8 cellular contexts compared by ENCODE assay signal in genomic region chr11:4610258-4610935, GRCh38. TPM values are rescaled to one million over a fixed set of nuclear protein-coding genes. Genes with fewer than 3 reads are reported as not detected.
DNase-seq lines count a peak whose midpoint lies in the region; ATAC-seq and FAIRE-seq lines count a peak whose summit lies in the region.
"Had no signal": no experiment of that assay in that cellular context is flagged by ENCODE, and none has a peak within 500 bp of the region (broad histone marks: within the 10 kb centered on the region; RNA-seq: fewer than 3 reads in every experiment).

No MANE protein-coding gene starts in this region.

- peaks cover 0 to 3% of the 10 kb centered on the region in 2 donors for H3K27me3 Mint-ChIP-seq in T-cell
- peaks cover 4 to 16% (median 14%) of the 10 kb centered on the region in 3 donors for H3K27me3 Mint-ChIP-seq in naive B cell

- POLR2A ChIA-PET in T-cell (lab: Charles Lee): no interaction called here

- H3K9me3 Mint-ChIP-seq in T-cell (peaks cover 0 to 7% (median 0%) of the 10 kb centered on the region in 3 donors), naive B cell (peaks cover 0 to 2% (median 0%) of the 10 kb centered on the region in 7 donors)

- ATAC-seq in T-cell (replicated peaks in 1 of 4) (no peak), naive B cell (ENCODE audit: low read depth in 2 of 2) (no peak), GM21529 (IDR thresholded peaks at IDR 0.05; ENCODE audit: unreplicated experiment) (no peak)

- H3K36me3 Mint-ChIP-seq in T-cell: no peaks in the 10 kb centered on the region
- H3K36me3 Mint-ChIP-seq in naive B cell: no peaks in the 10 kb centered on the region

- peak overlapping the region; percentile 86 to 93 for H3K27ac Mint-ChIP-seq in T-cell
- H3K27ac Mint-ChIP-seq in naive B cell: peak overlapping the region in 5 of 6 donors; percentile 20 to 93 (median 79)

- H3K4me1 Mint-ChIP-seq in T-cell: peaks cover 44 to 47% (median 46%) of the 10 kb centered on the region in 3 donors
- H3K4me1 Mint-ChIP-seq in naive B cell: peaks cover 25 to 43% (median 39%) of the 10 kb centered on the region in 3 donors

- DNase-seq in GM18507 (ENCODE audit: extremely low spot score, insufficient read length, low read depth) (no peak), T-cell (peak in 10 of 34 experiments; percentile 2 to 13 (median 7)), naive B cell (peak; percentile 13), DMS 273 treated with DMSO at 0.1 percent for 48 hours (lab: John Stamatoyannopoulos, UW) (no peak), DMS153 (lab: John Stamatoyannopoulos, UW) (no peak)
- DNase-seq: islet precursor cell had no signal

- CTCF ChIA-PET in T-cell (lab: Charles Lee): no interaction called here

- peak; percentile 52 for FAIRE-seq in GM18507 (lab: Jason Lieb, UNC)

- peak overlapping the region; percentile 61 to 92 (median 65) for H3K4me3 Mint-ChIP-seq in T-cell
- peak overlapping the region; percentile 48 to 95 (median 84) for H3K4me3 Mint-ChIP-seq in naive B cell

RNA-seq across cellular contexts. Expression of gene TRIM68, which starts 2.4 kb away (rescaled TPM):
- total RNA-seq in T-cell: 10 to 100 TPM in 3 of 5 donors, 1 to 10 TPM in 2; 7.6 to 22.0 (median 17.4) TPM
- 10 to 100 TPM in 5 of 6 donors, 1 to 10 TPM in 1; 4.8 to 20.4 (median 11.4) TPM for polyA plus RNA-seq in naive B cell (ENCODE audit: low read depth in 6 of 6)

RNA-seq across cellular contexts. Expression of gene OR52I1, which starts 16.6 kb away (rescaled TPM):
- total RNA-seq in T-cell: not detected
- under 1 TPM in 1 of 6 donors, not detected in 5; 0.60 TPM for polyA plus RNA-seq in naive B cell (ENCODE audit: low read depth in 6 of 6)
- polyA plus RNA-seq: adipose tissue had no signal

RNA-seq across cellular contexts. Expression of gene OR51D1, which starts 26.9 kb away (rescaled TPM):
- not detected for total RNA-seq in T-cell
- not detected for polyA plus RNA-seq in naive B cell (ENCODE audit: low read depth in 6 of 6)
- polyA plus RNA-seq: adipose tissue had no signal

RNA-seq across cellular contexts. Expression of gene OR52I2, which starts 28.9 kb away (rescaled TPM):
- total RNA-seq in T-cell: not detected
- under 1 TPM in 1 of 6 donors, not detected in 5; 0.17 TPM for polyA plus RNA-seq in naive B cell (ENCODE audit: low read depth in 6 of 6)
- polyA plus RNA-seq: adipose tissue had no signal

RNA-seq across cellular contexts. Expression of gene OR51E1, which starts 33.4 kb away (rescaled TPM):
- not detected for total RNA-seq in T-cell
- not detected for polyA plus RNA-seq in naive B cell (ENCODE audit: low read depth in 6 of 6)
